ENCODE assay signal across 7 cellular contexts in the genomic region with DNA sequence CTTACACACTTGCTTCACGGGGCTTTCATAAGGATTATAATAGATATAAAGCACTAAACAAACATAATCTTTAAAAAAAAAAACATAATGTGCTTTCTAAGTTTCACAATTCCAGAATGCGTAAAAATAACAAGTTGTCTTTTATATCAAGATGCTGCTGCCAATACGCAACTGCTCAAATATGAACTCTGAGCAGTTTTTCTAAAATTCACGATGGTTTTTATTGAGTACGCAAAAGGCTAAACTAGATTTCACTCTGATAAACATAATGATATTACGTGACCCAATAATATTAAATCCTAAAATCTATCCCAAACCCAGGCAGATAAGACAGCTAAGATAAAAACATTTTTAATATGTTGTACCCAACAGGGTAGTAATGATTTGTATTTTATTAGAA.
"Had no signal": no experiment of that assay in that cellular context is flagged by ENCODE, and none has a peak within 500 bp of the region (broad histone marks: within the 10 kb centered on the region; RNA-seq: fewer than 3 reads in every experiment).

No MANE protein-coding gene starts in this region.

- H3K4me2 ChIP-seq: GM23338 had no signal

- H3K27me3 Mint-ChIP-seq: IgD-negative memory B cell had no signal

- H3K4me3 ChIP-seq: GM23338 had no signal

- H3K9me3 Mint-ChIP-seq: GM23338, H9, HFFc6, IgD-negative memory B cell had no signal

- H3K27ac Mint-ChIP-seq: GM23338, HFFc6, IgD-negative memory B cell had no signal

- H2AFZ ChIP-seq: GM23338 had no signal

- H3K4me3 Mint-ChIP-seq: GM23338, H9, HFFc6 had no signal

- DNase-seq: H9, HCEC 1CT, HFFc6, KG1 had no signal

- ATAC-seq: GM23338, HepG2 had no signal
